Comparison of ENCODE assay signal across 3 cellular contexts in the genomic region with DNA sequence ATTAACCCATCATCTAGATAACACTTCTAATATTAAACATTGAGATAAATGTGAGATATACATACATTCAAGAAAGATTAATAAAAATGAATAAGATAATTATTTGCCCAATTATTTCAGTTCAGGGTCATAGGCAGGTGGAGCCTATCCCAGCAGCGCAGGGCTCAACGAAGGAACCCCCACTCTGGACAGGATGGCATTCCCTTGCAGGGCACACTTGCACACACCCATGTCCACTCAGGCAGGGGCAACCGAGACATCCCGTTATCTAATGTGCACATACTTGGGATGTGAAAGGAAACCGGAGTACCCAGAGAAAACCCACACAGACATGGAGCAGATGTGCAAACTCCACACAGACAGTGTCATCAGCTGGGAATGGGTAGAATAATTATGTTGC.
"Had no signal": no experiment of that assay in that cellular context is flagged by ENCODE, and none has a peak within 500 bp of the region (broad histone marks: within the 10 kb centered on the region; RNA-seq: fewer than 3 reads in every experiment).

No MANE protein-coding gene starts in this region.

- DNase-seq: GDM1, GF-D8 had no signal

- H3K4me3 ChIP-seq: GM12878 had no signal
